8 cellular contexts compared by ENCODE assay signal in the genomic region with DNA sequence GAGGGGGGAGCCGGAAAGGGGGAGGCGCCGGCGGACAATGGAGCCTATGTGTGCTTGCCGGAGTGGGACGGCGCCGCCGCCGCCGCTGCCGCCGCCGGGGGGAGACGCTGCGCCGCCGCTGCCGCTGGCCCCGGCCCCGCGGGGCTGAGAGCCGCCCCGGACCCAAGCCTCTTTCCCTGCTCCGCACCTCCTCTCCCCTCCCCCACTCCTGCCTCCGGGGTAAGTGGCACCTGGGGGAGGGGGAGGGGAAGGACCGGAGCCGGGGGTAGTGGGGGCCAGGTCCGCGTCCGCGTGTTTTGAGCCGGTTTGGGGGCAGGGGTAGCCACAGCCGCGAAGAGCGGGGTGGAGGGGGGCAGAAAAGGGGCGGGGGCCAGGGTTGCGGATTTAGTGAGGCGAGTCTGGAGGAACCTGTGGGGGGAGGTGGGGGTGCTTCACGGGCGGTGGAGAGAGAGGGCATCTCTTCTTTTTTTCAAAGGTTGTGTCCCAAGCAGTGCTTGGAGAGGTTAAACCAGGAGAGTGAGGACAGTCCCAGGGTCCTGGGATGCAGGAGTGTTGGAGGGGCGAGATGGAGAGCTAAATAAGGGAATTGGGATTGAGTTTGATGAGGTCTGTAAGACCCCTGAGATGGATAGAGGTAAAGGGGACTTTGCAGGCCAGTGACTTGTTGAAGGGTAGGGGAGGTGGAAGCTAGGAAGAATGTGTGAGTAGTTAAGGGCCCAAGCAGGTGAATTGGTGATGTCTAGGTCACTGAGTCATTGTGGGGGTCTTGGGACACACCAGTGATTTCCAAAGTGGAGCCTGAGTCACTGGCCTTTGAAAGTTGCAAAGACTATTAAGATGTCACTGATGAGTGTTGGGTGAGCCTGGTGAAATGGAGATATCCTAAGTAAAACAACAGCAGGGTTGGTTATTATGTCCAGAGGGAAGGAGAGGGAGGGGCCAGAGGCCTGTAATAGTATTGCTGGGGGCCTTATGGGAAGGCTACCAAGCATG. TPM values are rescaled to one million over a fixed set of nuclear protein-coding genes. Genes with fewer than 3 reads are reported as not detected.
DNase-seq lines count a peak whose midpoint lies in the region; ATAC-seq and TF ChIP-seq lines count a peak whose summit lies in the region.

No MANE protein-coding gene starts in this region.

- H3K27ac ChIP-seq in mesenchymal stem cell (ENCODE audit: low read length, poor library complexity, severe bottlenecking) (peak overlapping the region; percentile 77), upper lobe of left lung (peak overlapping the region; percentile 84 to 93 (median 90))

- no peak overlapping the region for H3K23ac ChIP-seq in mesenchymal stem cell (ENCODE audit: low read length in 2 of 2)

- peaks cover 19% of the 10 kb centered on the region for H3K36me3 ChIP-seq in NT2/D1 (ENCODE audit: insufficient read depth, insufficient read length, low read length)
- peaks cover 0 to 5% of the 10 kb centered on the region in 2 experiments for H3K36me3 ChIP-seq in mesenchymal stem cell (ENCODE audit: control insufficient read depth in 1 of 2, insufficient read depth in 2 of 2, low read depth in 1 of 2, low read length in 2 of 2)
- peaks cover 0 to 7% (median 0%) of the 10 kb centered on the region in 4 donors for H3K36me3 ChIP-seq in upper lobe of left lung

- TF ChIP-seq CTCF in GM13976 (IDR thresholded peaks at IDR 0.05; ENCODE audit: borderline replicate concordance, control extremely low read depth, extremely low read depth, insufficient read depth, missing control alignments), result peak; percentile 60
- TF ChIP-seq CTCF in cardiac fibroblast (IDR thresholded peaks at IDR 0.05; ENCODE audit: low read depth, low read length), result no peak
- TF ChIP-seq CTCF in upper lobe of left lung (IDR thresholded peaks at IDR 0.05), result peak in 3 of 6 experiments; percentile 32 to 47 (median 40)

- in situ Hi-C loops in GM13976 (cut with MboI; ENCODE audit: low sequenced_read_pairs, unreplicated experiment), result loop anchor here (10.0 kb wide), 1 partner anchor 64 kb away; no protein-coding TSS in a partner anchor

- H3K9ac ChIP-seq in NT2/D1 (ENCODE audit: insufficient read length, low read depth) (peak overlapping the region; percentile 79), mesenchymal stem cell (ENCODE audit: low read length) (peak overlapping the region; percentile 74)

- H3K14ac ChIP-seq in mesenchymal stem cell (ENCODE audit: low read length in 2 of 2), result peak overlapping the region in 1 of 2 experiments; percentile 81

- 4% methylated on average over 17 of the region's 42 CpGs for WGBS in mesenchymal stem cell
- WGBS in upper lobe of left lung, 2 donors, result 1 to 3% methylated on average over 13 to 18 of the region's 42 CpGs

- peak overlapping the region; percentile 50 for H4K91ac ChIP-seq in mesenchymal stem cell (ENCODE audit: low read length)

- H3K4me1 ChIP-seq in NT2/D1 (ENCODE audit: insufficient read depth, insufficient read length), result peaks cover 4% of the 10 kb centered on the region
- peaks cover 4% of the 10 kb centered on the region for H3K4me1 ChIP-seq in mesenchymal stem cell (ENCODE audit: control insufficient read depth, insufficient read depth, low read depth, low read length)
- H3K4me1 ChIP-seq in upper lobe of left lung, result peaks cover 12 to 18% (median 14%) of the 10 kb centered on the region in 4 donors

- DNase-seq in AG08396 (ENCODE audit: low spot score) (peak; percentile 19), GM13976 (ENCODE audit: low spot score) (no peak), NT2/D1 (ENCODE audit: low read depth, low spot score) (no peak), cardiac fibroblast (ENCODE audit: low read depth in 2 of 2) (peak; percentile 23 to 63), mesenchymal stem cell (peak; percentile 84), upper lobe of left lung (no peak), OCI-M2 (lab: John Stamatoyannopoulos, UW; ENCODE audit: unreplicated experiment) (no peak)

- H3K4me3 ChIP-seq in NT2/D1 (ENCODE audit: insufficient read length, low read depth) (peak overlapping the region; percentile 85), cardiac fibroblast (replicated peaks in 1 of 2; ENCODE audit: low read depth in 2 of 2, low read length in 2 of 2) (peak overlapping the region; percentile 64 to 70), mesenchymal stem cell (ENCODE audit: insufficient read depth in 1 of 2, low read depth in 1 of 2, low read length in 2 of 2) (peak overlapping the region; percentile 83 to 84), upper lobe of left lung (peak overlapping the region; percentile 18 to 81 (median 76))

- H4K8ac ChIP-seq in mesenchymal stem cell (ENCODE audit: low read length), result no peak overlapping the region

- peak overlapping the region; percentile 79 for H2BK120ac ChIP-seq in mesenchymal stem cell (ENCODE audit: low read depth, low read length)

- peaks cover 8% of the 10 kb centered on the region for H3K79me1 ChIP-seq in mesenchymal stem cell (replicated peaks; ENCODE audit: low read length, poor library complexity, severe bottlenecking)

- H2AK5ac ChIP-seq in mesenchymal stem cell (ENCODE audit: low read length, severe bottlenecking), result no peak overlapping the region

- H3K4me2 ChIP-seq in mesenchymal stem cell (ENCODE audit: low read length, poor library complexity, severe bottlenecking), result peak overlapping the region; percentile 82

- ATAC-seq in upper lobe of left lung (ENCODE audit: low FRiP score in 2 of 2) (no peak), HG03045 (IDR thresholded peaks at IDR 0.05; ENCODE audit: unreplicated experiment) (no peak)

- TF ChIP-seq POLR2A in upper lobe of left lung (IDR thresholded peaks at IDR 0.05), result peak in 1 of 4 donors; percentile 44

- H2BK15ac ChIP-seq in mesenchymal stem cell (ENCODE audit: low read depth, poor library complexity, severe bottlenecking), result no peak overlapping the region

- no peak for TF ChIP-seq EP300 in upper lobe of left lung (IDR thresholded peaks at IDR 0.05)

- H2BK5ac ChIP-seq in mesenchymal stem cell (ENCODE audit: low read depth, low read length, poor library complexity, severe bottlenecking), result peak overlapping the region; percentile 96

- peak overlapping the region; percentile 64 to 84 for H3K4ac ChIP-seq in mesenchymal stem cell (ENCODE audit: low read depth in 1 of 2, low read length in 2 of 2)

- peak overlapping the region; percentile 85 to 91 for H3K18ac ChIP-seq in mesenchymal stem cell (ENCODE audit: low read depth in 1 of 2, low read length in 2 of 2)

- H2BK12ac ChIP-seq in mesenchymal stem cell (ENCODE audit: low read length in 2 of 2), result no peak overlapping the region

- H3K27me3 ChIP-seq in NT2/D1 (ENCODE audit: insufficient read depth, insufficient read length) (no peaks in the 10 kb centered on the region), mesenchymal stem cell (ENCODE audit: control insufficient read depth in 1 of 2, insufficient read depth in 1 of 2, low read length in 2 of 2) (no peaks in the 10 kb centered on the region), upper lobe of left lung (no peaks in the 10 kb centered on the region)

- H3K9me3 ChIP-seq in NT2/D1 (ENCODE audit: insufficient read depth, low read length) (no peaks in the 10 kb centered on the region), mesenchymal stem cell (ENCODE audit: control insufficient read depth, low read length) (no peaks in the 10 kb centered on the region), upper lobe of left lung (no peaks in the 10 kb centered on the region)

- no peak overlapping the region for H2AFZ ChIP-seq in mesenchymal stem cell (ENCODE audit: low read depth, low read length)

RNA-seq across cellular contexts. Expression of a gene that starts 59.1 kb away (rescaled TPM):
- 13.1 TPM for polyA plus RNA-seq in mesenchymal stem cell (2013, experiment 1 of 2)
- polyA plus RNA-seq in mesenchymal stem cell (2013, experiment 2 of 2), result 13.1 TPM
- total RNA-seq in upper lobe of left lung, result 10 to 100 TPM in 5 of 6 donors, 1 to 10 TPM in 1; 8.1 to 24.6 (median 14.6) TPM

Comparison
In these comparisons a context has a peak if more than half of its experiments do, and no peak if none do; other contexts are left out.
1. DNase-seq: peak in AG08396 (single experiment), cardiac fibroblast (2 of 2) and mesenchymal stem cell (single experiment); none in GM13976 (single experiment), NT2/D1 (single experiment), upper lobe of left lung (0 of 2) and OCI-M2 (single experiment).
2. Peak in every context shown above with its lines, with median percentiles within 50 percentile points of each other: H3K4me3 ChIP-seq.